In the genomic region with DNA sequence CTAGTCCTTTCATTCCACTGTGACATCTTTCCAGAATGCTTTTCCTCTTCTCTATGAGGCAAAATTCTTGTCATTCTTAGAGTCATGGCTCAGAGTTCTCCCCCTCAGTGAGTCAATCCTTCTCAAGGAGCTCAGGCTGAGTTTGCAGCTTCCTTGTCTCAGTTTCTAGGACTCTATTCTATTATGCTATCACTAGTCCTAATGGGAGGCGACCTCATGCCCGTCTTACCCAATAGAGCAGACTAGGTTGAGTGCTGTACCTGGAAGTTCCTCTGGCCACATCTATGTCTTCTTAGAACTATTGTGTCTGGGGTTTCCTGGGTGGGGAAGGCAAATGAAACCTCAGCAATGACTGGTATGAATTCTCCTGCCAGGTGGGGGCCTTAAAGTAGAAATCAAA, we compare ENCODE assay signal across 7 cellular contexts. TPM values are rescaled to one million over a fixed set of nuclear protein-coding genes. Genes with fewer than 3 reads are reported as not detected.
DNase-seq lines count a peak whose midpoint lies in the region; ATAC-seq lines count a peak whose summit lies in the region.

No MANE protein-coding gene starts in this region.

- DNase-seq in HPDE6-E6E7 (ENCODE audit: extremely low spot score) (peak; percentile 64), fibroblast of peridontal ligament (ENCODE audit: extremely low read depth) (peak; percentile 87), sciatic nerve (ENCODE audit: low spot score) (no peak), DMS79 treated with DMSO at 0.1 percent for 48 hours (lab: John Stamatoyannopoulos, UW) (no peak), Right ventricle myocardium inferior (ENCODE audit: missing footprints) (no peak)
- peak; percentile 82 for DNase-seq in activated CD4-positive, alpha-beta T cell treated with anti-CD3 and anti-CD28 coated beads, Interleukin-2, amount 10 ng/mL, durations not matched to agents 7 days and 5 days

- H3K27me3 Mint-ChIP-seq in activated CD4-positive, alpha-beta T cell treated with anti-CD3 and anti-CD28 coated beads, Interleukin-2, amount 10 ng/mL, durations not matched to agents 7 days and 5 days: no peaks in the 10 kb centered on the region
- H3K27me3 Mint-ChIP-seq in stimulated activated memory B cell treated with anti-CD40 and anti-IgM and Interleukin-4, amounts not matched to agents 10 μg/mL and 1 μg/mL and 100 μg/mL, for 72 hours: no peaks in the 10 kb centered on the region

- ATAC-seq in stimulated activated memory B cell treated with anti-CD40 and anti-IgM and Interleukin-4, amounts not matched to agents 10 μg/mL and 1 μg/mL and 100 μg/mL, for 72 hours: no peak
- ATAC-seq in sciatic nerve (no peak), Right ventricle myocardium inferior (no peak)

- CTCF ChIA-PET in activated CD4-positive, alpha-beta T cell treated with anti-CD3 and anti-CD28 coated beads, Interleukin-2, amount 10 ng/mL, durations not matched to agents 7 days and 5 days (lab: Charles Lee): interaction anchor here (1.2 kb wide), 1 partner anchor 17 kb away, joined by 9 read pairs; no protein-coding TSS in a partner anchor

- H3K27ac Mint-ChIP-seq in activated CD4-positive, alpha-beta T cell treated with anti-CD3 and anti-CD28 coated beads, Interleukin-2, amount 10 ng/mL, durations not matched to agents 7 days and 5 days: peak overlapping the region; percentile 99
- H3K27ac Mint-ChIP-seq in stimulated activated memory B cell treated with anti-CD40 and anti-IgM and Interleukin-4, amounts not matched to agents 10 μg/mL and 1 μg/mL and 100 μg/mL, for 72 hours: peak overlapping the region; percentile 49

- H3K4me1 Mint-ChIP-seq in activated CD4-positive, alpha-beta T cell treated with anti-CD3 and anti-CD28 coated beads, Interleukin-2, amount 10 ng/mL, durations not matched to agents 7 days and 5 days: peaks cover 88% of the 10 kb centered on the region
- peaks cover 17% of the 10 kb centered on the region for H3K4me1 Mint-ChIP-seq in stimulated activated memory B cell treated with anti-CD40 and anti-IgM and Interleukin-4, amounts not matched to agents 10 μg/mL and 1 μg/mL and 100 μg/mL, for 72 hours

- intact Hi-C loops in sciatic nerve (cut with DNase I) (loop anchor here (10.0 kb wide), 2 partner anchors 509 to 1809 kb away; no protein-coding TSS in a partner anchor), Right ventricle myocardium inferior (cut with DNase I) (no loop called here)

- peak overlapping the region; percentile 66 for H3K4me3 Mint-ChIP-seq in activated CD4-positive, alpha-beta T cell treated with anti-CD3 and anti-CD28 coated beads, Interleukin-2, amount 10 ng/mL, durations not matched to agents 7 days and 5 days
- H3K4me3 Mint-ChIP-seq in stimulated activated memory B cell treated with anti-CD40 and anti-IgM and Interleukin-4, amounts not matched to agents 10 μg/mL and 1 μg/mL and 100 μg/mL, for 72 hours: no peak overlapping the region

- POLR2A ChIA-PET in activated CD4-positive, alpha-beta T cell treated with anti-CD3 and anti-CD28 coated beads, Interleukin-2, amount 10 ng/mL, durations not matched to agents 7 days and 5 days (lab: Charles Lee): no interaction called here

- peaks cover 16% of the 10 kb centered on the region for H3K9me3 Mint-ChIP-seq in activated CD4-positive, alpha-beta T cell treated with anti-CD3 and anti-CD28 coated beads, Interleukin-2, amount 10 ng/mL, durations not matched to agents 7 days and 5 days
- no peaks in the 10 kb centered on the region for H3K9me3 Mint-ChIP-seq in stimulated activated memory B cell treated with anti-CD40 and anti-IgM and Interleukin-4, amounts not matched to agents 10 μg/mL and 1 μg/mL and 100 μg/mL, for 72 hours

- H3K36me3 Mint-ChIP-seq in activated CD4-positive, alpha-beta T cell treated with anti-CD3 and anti-CD28 coated beads, Interleukin-2, amount 10 ng/mL, durations not matched to agents 7 days and 5 days (ENCODE audit: low read depth): peaks cover 44% of the 10 kb centered on the region
- no peaks in the 10 kb centered on the region for H3K36me3 Mint-ChIP-seq in stimulated activated memory B cell treated with anti-CD40 and anti-IgM and Interleukin-4, amounts not matched to agents 10 μg/mL and 1 μg/mL and 100 μg/mL, for 72 hours

RNA-seq across cellular contexts. Expression of a gene that starts 51.5 kb away (rescaled TPM):
- 10 to 100 TPM; 57.9 to 58.5 TPM for total RNA-seq in activated CD4-positive, alpha-beta T cell treated with anti-CD3 and anti-CD28 coated beads, Interleukin-2, amount 10 ng/mL, durations not matched to agents 7 days and 5 days
- total RNA-seq in sciatic nerve (23.8 TPM), Right ventricle myocardium inferior (7.1 TPM)

RNA-seq across cellular contexts. Expression of a gene that starts 57.6 kb away (rescaled TPM):
- total RNA-seq in activated CD4-positive, alpha-beta T cell treated with anti-CD3 and anti-CD28 coated beads, Interleukin-2, amount 10 ng/mL, durations not matched to agents 7 days and 5 days: 100 to 1,000 TPM; 333 to 349 TPM
- total RNA-seq in sciatic nerve (200 TPM), Right ventricle myocardium inferior (1,797 TPM)

Comparison
In these comparisons a context has a peak if more than half of its experiments do, and no peak if none do; other contexts are left out.
1. DNase-seq: peak in HPDE6-E6E7 (single experiment), activated CD4-positive, alpha-beta T cell treated with anti-CD3 and anti-CD28 coated beads, Interleukin-2, amount 10 ng/mL, durations not matched to agents 7 days and 5 days (single experiment) and fibroblast of peridontal ligament (single experiment); none in sciatic nerve (single experiment), DMS79 treated with DMSO at 0.1 percent for 48 hours (single experiment) and Right ventricle myocardium inferior (single experiment).